In the genomic region with DNA sequence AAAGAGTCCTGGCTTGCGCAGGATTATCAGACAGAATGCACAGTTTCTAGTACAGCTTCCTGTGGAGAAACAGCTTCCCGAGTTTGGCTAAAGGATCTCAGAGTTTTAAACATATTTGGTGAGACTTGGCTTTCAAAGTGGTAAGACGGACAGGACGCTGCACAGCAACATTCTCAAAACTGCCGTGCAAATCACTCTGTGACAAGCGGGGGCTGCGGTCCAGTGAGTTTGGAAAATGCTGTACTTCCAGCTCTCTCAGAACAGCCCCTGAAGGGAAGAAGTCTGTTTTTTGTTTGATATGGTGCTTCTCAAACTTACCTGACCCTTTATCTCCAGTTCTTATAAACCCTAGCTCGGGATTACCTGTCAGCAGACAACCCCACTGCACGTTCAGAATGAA, we compare ENCODE assay signal across 18 cellular contexts. TPM values are rescaled to one million over a fixed set of nuclear protein-coding genes. Genes with fewer than 3 reads are reported as not detected.
DNase-seq lines count a peak whose midpoint lies in the region; ATAC-seq, FAIRE-seq and TF ChIP-seq lines count a peak whose summit lies in the region.
"Had no signal": no experiment of that assay in that cellular context is flagged by ENCODE, and none has a peak within 500 bp of the region (broad histone marks: within the 10 kb centered on the region; RNA-seq: fewer than 3 reads in every experiment).

No MANE protein-coding gene starts in this region.

- H3K36me3 ChIP-seq in gastroesophageal sphincter (peaks cover 0 to 3% of the 10 kb centered on the region in 2 donors), muscle layer of colon (ENCODE audit: insufficient read depth, low read length) (no peaks in the 10 kb centered on the region), rectal smooth muscle tissue (ENCODE audit: control insufficient read depth, insufficient read depth, low read length) (no peaks in the 10 kb centered on the region), small intestine (ENCODE audit: control insufficient read depth in 2 of 2, insufficient read depth in 2 of 2, low read length in 2 of 2) (no peaks in the 10 kb centered on the region)
- H3K36me3 ChIP-seq: HAP-1 had no signal

- no peak for FAIRE-seq in small intestine (lab: Jason Lieb, UNC)
- FAIRE-seq: D721Med, GM12892, H1 had no signal

- no peak overlapping the region for H3K4me3 ChIP-seq in gastroesophageal sphincter
- no peak overlapping the region for H3K4me3 ChIP-seq in muscle layer of colon (ENCODE audit: low read depth in 1 of 2, low read length in 2 of 2)
- no peak overlapping the region for H3K4me3 ChIP-seq in rectal smooth muscle tissue (ENCODE audit: low read length)
- no peak overlapping the region for H3K4me3 ChIP-seq in small intestine (ENCODE audit: low read depth in 1 of 2, low read length in 2 of 2)
- H3K4me3 ChIP-seq: HAP-1 had no signal

- WGBS in gastroesophageal sphincter (ENCODE audit: low coverage in 1 of 2), 2 donors = 74 to 76% methylated on average over 8 to 9 of the region's 9 CpGs
- WGBS in small intestine, 3 donors = 83 to 85% (median 85%) methylated on average over 9 of the region's 9 CpGs

- TF ChIP-seq EP300 in Ishikawa (IDR thresholded peaks at IDR 0.05; ENCODE audit: borderline replicate concordance) (no peak), gastroesophageal sphincter (IDR thresholded peaks at IDR 0.05) (no peak)

- TF ChIP-seq POLR2A in gastroesophageal sphincter (IDR thresholded peaks at IDR 0.05) = no peak

- H3K27me3 ChIP-seq in gastroesophageal sphincter (no peaks in the 10 kb centered on the region), muscle layer of colon (ENCODE audit: control insufficient read depth in 1 of 2, insufficient read depth in 2 of 2, low read length in 2 of 2) (no peaks in the 10 kb centered on the region), rectal smooth muscle tissue (ENCODE audit: control insufficient read depth, insufficient read depth, low read length) (no peaks in the 10 kb centered on the region), small intestine (ENCODE audit: control insufficient read depth in 2 of 2, insufficient read depth in 2 of 2, low read length in 2 of 2) (no peaks in the 10 kb centered on the region)

- H3K27ac ChIP-seq in gastroesophageal sphincter (peak overlapping the region in 3 of 4 donors; percentile 60 to 73 (median 73)), muscle layer of colon (ENCODE audit: low read depth, low read length) (peak overlapping the region; percentile 35), rectal smooth muscle tissue (ENCODE audit: low read depth, low read length) (peak overlapping the region; percentile 68), small intestine (ENCODE audit: low read depth in 1 of 2, low read length in 1 of 2) (no peak overlapping the region)
- H3K27ac ChIP-seq: 22Rv1, HL-60 had no signal

- ATAC-seq in gastroesophageal sphincter = no peak
- ATAC-seq in GM19328 (IDR thresholded peaks at IDR 0.05; ENCODE audit: unreplicated experiment) = no peak
- ATAC-seq: CD8-positive, alpha-beta T cell had no signal

- H3K9me3 ChIP-seq in gastroesophageal sphincter (no peaks in the 10 kb centered on the region), muscle layer of colon (ENCODE audit: low read length) (no peaks in the 10 kb centered on the region), small intestine (ENCODE audit: control insufficient read depth, low read depth) (no peaks in the 10 kb centered on the region)
- H3K9me3 ChIP-seq: HAP-1 had no signal

- peaks cover 6 to 37% (median 7%) of the 10 kb centered on the region in 3 donors for H3K4me1 ChIP-seq in gastroesophageal sphincter
- peaks cover 23% of the 10 kb centered on the region for H3K4me1 ChIP-seq in muscle layer of colon (ENCODE audit: insufficient read depth, low read length)
- peaks cover 15% of the 10 kb centered on the region for H3K4me1 ChIP-seq in rectal smooth muscle tissue (ENCODE audit: control insufficient read depth, insufficient read depth, low read length)
- H3K4me1 ChIP-seq in small intestine (ENCODE audit: control insufficient read depth in 2 of 2, insufficient read depth in 1 of 2, low read depth in 1 of 2, low read length in 1 of 2) = no peaks in the 10 kb centered on the region

- DNase-seq in ureter (ENCODE audit: low spot score) (no peak), small intestine (no peak), NCI-H446 (lab: John Stamatoyannopoulos, UW) (no peak)
- DNase-seq: CD8-positive, alpha-beta T cell; COR-L47; DND-41; GDM1 had no signal

- H3K9ac ChIP-seq in muscle layer of colon (ENCODE audit: low read length) (no peak overlapping the region), rectal smooth muscle tissue (ENCODE audit: low read length) (no peak overlapping the region)

- TF ChIP-seq CTCF in gastroesophageal sphincter (IDR thresholded peaks at IDR 0.05) = no peak

- TF ChIP-seq RAD21 in Ishikawa (IDR thresholded peaks at IDR 0.05; ENCODE audit: low read depth) = peak; percentile 18; the same call in 1 of the 2 replicates

TF ChIP-seq in Ishikawa, 13 proteins besides CTCF, POLR2A, EP300 and RAD21:
- TF ChIP-seq ZBTB7A (IDR thresholded peaks at IDR 0.05; ENCODE audit: low read depth) = no peak
- TF ChIP-seq FOXM1 (IDR thresholded peaks at IDR 0.05; ENCODE audit: borderline replicate concordance, low read depth) = no peak
- peak; percentile 65 for TF ChIP-seq TEAD4 (IDR thresholded peaks at IDR 0.05)
- TF ChIP-seq, protein P1, sequence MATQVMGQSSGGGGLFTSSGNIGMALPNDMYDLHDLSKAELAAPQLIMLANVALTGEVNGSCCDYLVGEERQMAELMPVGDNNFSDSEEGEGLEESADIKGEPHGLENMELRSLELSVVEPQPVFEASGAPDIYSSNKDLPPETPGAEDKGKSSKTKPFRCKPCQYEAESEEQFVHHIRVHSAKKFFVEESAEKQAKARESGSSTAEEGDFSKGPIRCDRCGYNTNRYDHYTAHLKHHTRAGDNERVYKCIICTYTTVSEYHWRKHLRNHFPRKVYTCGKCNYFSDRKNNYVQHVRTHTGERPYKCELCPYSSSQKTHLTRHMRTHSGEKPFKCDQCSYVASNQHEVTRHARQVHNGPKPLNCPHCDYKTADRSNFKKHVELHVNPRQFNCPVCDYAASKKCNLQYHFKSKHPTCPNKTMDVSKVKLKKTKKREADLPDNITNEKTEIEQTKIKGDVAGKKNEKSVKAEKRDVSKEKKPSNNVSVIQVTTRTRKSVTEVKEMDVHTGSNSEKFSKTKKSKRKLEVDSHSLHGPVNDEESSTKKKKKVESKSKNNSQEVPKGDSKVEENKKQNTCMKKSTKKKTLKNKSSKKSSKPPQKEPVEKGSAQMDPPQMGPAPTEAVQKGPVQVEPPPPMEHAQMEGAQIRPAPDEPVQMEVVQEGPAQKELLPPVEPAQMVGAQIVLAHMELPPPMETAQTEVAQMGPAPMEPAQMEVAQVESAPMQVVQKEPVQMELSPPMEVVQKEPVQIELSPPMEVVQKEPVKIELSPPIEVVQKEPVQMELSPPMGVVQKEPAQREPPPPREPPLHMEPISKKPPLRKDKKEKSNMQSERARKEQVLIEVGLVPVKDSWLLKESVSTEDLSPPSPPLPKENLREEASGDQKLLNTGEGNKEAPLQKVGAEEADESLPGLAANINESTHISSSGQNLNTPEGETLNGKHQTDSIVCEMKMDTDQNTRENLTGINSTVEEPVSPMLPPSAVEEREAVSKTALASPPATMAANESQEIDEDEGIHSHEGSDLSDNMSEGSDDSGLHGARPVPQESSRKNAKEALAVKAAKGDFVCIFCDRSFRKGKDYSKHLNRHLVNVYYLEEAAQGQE (IDR thresholded peaks at IDR 0.05; ENCODE audit: low read depth) = no peak
- TF ChIP-seq, protein P2, sequence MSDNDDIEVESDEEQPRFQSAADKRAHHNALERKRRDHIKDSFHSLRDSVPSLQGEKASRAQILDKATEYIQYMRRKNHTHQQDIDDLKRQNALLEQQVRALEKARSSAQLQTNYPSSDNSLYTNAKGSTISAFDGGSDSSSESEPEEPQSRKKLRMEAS (IDR thresholded peaks at IDR 0.05) = no peak
- TF ChIP-seq NFIC (IDR thresholded peaks at IDR 0.05) = no peak; the same call in 1 of the 2 replicates
- 0 out of 2 replicates have a peak, but pooled peaks have one; percentile 40 for TF ChIP-seq TCF12 (IDR thresholded peaks at IDR 0.05; ENCODE audit: low read depth)
- TF ChIP-seq EGR1 (IDR thresholded peaks at IDR 0.05) = peak; percentile 84
- no peak for TF ChIP-seq TAF1 (IDR thresholded peaks at IDR 0.05; ENCODE audit: low read depth)
- TF ChIP-seq, protein P3, sequence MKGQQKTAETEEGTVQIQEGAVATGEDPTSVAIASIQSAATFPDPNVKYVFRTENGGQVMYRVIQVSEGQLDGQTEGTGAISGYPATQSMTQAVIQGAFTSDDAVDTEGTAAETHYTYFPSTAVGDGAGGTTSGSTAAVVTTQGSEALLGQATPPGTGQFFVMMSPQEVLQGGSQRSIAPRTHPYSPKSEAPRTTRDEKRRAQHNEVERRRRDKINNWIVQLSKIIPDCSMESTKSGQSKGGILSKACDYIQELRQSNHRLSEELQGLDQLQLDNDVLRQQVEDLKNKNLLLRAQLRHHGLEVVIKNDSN (IDR thresholded peaks at IDR 0.05) = no peak
- TF ChIP-seq CREB1 (IDR thresholded peaks at IDR 0.05; ENCODE audit: low read depth) = no peak
- no peak for TF ChIP-seq YY1 (IDR thresholded peaks at IDR 0.05; ENCODE audit: low read depth)
- no peak for TF ChIP-seq CEBPB (IDR thresholded peaks at IDR 0.05)

RNA-seq across cellular contexts. Expression of a gene that starts 18.1 kb away (rescaled TPM):
- total RNA-seq in gastroesophageal sphincter (10 to 100 TPM in 3 of 4 donors, 1 to 10 TPM in 1; 3.2 to 23.0 (median 11.9) TPM), ureter (1.5 TPM)
- under 1 TPM in 1 of 3 donors, not detected in 2; 0.42 TPM for polyA plus RNA-seq in small intestine
- total RNA-seq: CD8-positive, alpha-beta T cell had no signal

Comparison
In these comparisons a context has a peak if more than half of its experiments do, and no peak if none do; other contexts are left out.
1. H3K27ac ChIP-seq: peak in gastroesophageal sphincter (3 of 4), muscle layer of colon (single experiment) and rectal smooth muscle tissue (single experiment); none in small intestine (0 of 2).